In genomic region chr13:25170554-25171107, GRCh38 we compare ENCODE assay signal across 1 cellular context.
TF ChIP-seq lines count a peak whose summit lies in the region.

No MANE protein-coding gene starts in this region.

TF ChIP-seq in GM23338, 12 proteins besides CTCF, POLR2A, EP300 and RAD21 (continued from another document):
- TF ChIP-seq ZNF462 (CRISPR knock-in tag; IDR thresholded peaks at IDR 0.05) (no peak), STAT1 (IDR thresholded peaks at IDR 0.05; ENCODE audit: unreplicated experiment) (no peak), ZNF331 (CRISPR knock-in tag; IDR thresholded peaks at IDR 0.05; ENCODE audit: low read depth) (no peak), ZNF114 (CRISPR knock-in tag; IDR thresholded peaks at IDR 0.05) (no peak), NANOG (IDR thresholded peaks at IDR 0.05; ENCODE audit: borderline replicate concordance) (no peak), EZH2phosphoT487 (IDR thresholded peaks at IDR 0.05; ENCODE audit: unreplicated experiment) (no peak), POLR2AphosphoS5 (IDR thresholded peaks at IDR 0.05; ENCODE audit: low read depth) (no peak), REST (IDR thresholded peaks at IDR 0.05; ENCODE audit: unreplicated experiment) (no peak), CREB1 (CRISPR knock-in tag; IDR thresholded peaks at IDR 0.05; ENCODE audit: low read depth) (no peak)
